ENCODE assay signal across 2 cellular contexts in the genomic region with DNA sequence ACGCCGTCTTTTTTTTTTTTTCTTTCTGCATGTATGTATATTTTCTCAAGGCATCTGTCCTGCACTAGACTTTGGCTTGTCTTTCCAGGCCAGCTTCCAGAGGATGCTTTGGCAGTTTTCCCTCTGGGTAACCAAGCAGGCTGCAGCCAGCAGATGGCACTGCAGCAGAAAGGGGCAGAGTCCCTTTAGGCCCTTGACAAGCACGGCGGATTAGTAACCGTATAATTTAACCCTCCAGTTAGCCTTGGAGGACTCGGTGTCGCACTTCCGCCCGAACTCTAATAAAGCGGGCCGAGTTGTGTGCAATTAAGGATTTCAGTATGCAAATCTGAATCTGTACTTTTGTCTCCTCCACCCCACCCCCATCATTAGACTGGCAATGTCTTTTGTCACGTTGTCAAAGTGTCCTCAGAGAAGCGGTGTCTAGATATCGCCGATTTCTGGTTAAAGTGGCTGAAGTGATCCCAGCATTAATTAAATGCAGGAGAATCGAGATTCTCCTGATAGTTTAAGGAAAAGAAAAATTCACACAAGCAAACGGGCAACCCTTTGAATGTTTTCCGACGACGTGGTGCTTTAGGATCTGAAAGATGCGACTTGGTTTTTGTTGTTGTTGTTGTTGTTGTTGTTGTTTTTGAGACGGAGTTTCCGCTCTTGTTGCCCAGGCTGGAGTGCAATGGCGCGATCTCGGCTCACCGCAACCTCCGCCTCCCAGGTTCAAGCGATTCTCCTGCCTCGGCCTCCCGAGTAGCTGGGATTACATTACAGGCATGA.
TF ChIP-seq lines count a peak whose summit lies in the region.

No MANE protein-coding gene starts in this region.

TF ChIP-seq in SK-N-SH, 30 proteins besides CTCF, POLR2A, EP300 and RAD21 (continued from another document):
- TF ChIP-seq MAX (IDR thresholded peaks at IDR 0.05; ENCODE audit: low read depth) (no peak), SIN3A (IDR thresholded peaks at IDR 0.05; ENCODE audit: borderline replicate concordance, low read depth, low read length) (no peak), GABPA (IDR thresholded peaks at IDR 0.05; ENCODE audit: low read depth) (no peak), MXI1 (IDR thresholded peaks at IDR 0.05; ENCODE audit: low read depth, low read length) (no peak), TAF1 (IDR thresholded peaks at IDR 0.05; ENCODE audit: borderline replicate concordance, low read depth, low read length) (no peak), GATA2 (CRISPR knock-in tag; IDR thresholded peaks at IDR 0.05) (no peak), FOXM1 (IDR thresholded peaks at IDR 0.05; ENCODE audit: low read depth) (no peak), EZH2phosphoT487 (IDR thresholded peaks at IDR 0.05; ENCODE audit: borderline replicate concordance, low read depth) (no peak), FOXJ3 (CRISPR knock-in tag; IDR thresholded peaks at IDR 0.05) (no peak), JUND (IDR thresholded peaks at IDR 0.05) (no peak), POLR2AphosphoS5 (IDR thresholded peaks at IDR 0.05; ENCODE audit: low read depth, low read length) (no peak), SMC3 (IDR thresholded peaks at IDR 0.05; ENCODE audit: low read depth, low read length) (no peak; the same call in 1 of the 2 replicates), TEAD4 (IDR thresholded peaks at IDR 0.05; ENCODE audit: borderline replicate concordance, insufficient read depth) (no peak), CHD2 (IDR thresholded peaks at IDR 0.05; ENCODE audit: low read length, partially characterized antibody) (no peak), RFX5 (IDR thresholded peaks at IDR 0.05; ENCODE audit: low read length) (no peak), TCF12 (IDR thresholded peaks at IDR 0.05) (no peak)
- TF ChIP-seq, protein P1, sequence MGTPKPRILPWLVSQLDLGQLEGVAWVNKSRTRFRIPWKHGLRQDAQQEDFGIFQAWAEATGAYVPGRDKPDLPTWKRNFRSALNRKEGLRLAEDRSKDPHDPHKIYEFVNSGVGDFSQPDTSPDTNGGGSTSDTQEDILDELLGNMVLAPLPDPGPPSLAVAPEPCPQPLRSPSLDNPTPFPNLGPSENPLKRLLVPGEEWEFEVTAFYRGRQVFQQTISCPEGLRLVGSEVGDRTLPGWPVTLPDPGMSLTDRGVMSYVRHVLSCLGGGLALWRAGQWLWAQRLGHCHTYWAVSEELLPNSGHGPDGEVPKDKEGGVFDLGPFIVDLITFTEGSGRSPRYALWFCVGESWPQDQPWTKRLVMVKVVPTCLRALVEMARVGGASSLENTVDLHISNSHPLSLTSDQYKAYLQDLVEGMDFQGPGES (IDR thresholded peaks at IDR 0.05; ENCODE audit: low read depth, low read length), result no peak

TF ChIP-seq in SK-N-SH treated with all-trans-retinoic acid at 6 μM for 48 hours, 23 proteins besides CTCF, POLR2A, EP300 and RAD21 (continued from another document):
- TF ChIP-seq OSR1 (CRISPR knock-in tag; IDR thresholded peaks at IDR 0.05) (no peak), ZC3H10 (CRISPR knock-in tag; IDR thresholded peaks at IDR 0.05) (no peak), ISL1 (CRISPR knock-in tag; IDR thresholded peaks at IDR 0.05) (no peak), ZNF70 (CRISPR knock-in tag; IDR thresholded peaks at IDR 0.05) (no peak), ZNF565 (CRISPR knock-in tag; conservative IDR thresholded peaks at IDR 0.05; ENCODE audit: low read depth) (no peak), SNAI2 (CRISPR knock-in tag; IDR thresholded peaks at IDR 0.05) (no peak), CSDC2 (CRISPR knock-in tag; IDR thresholded peaks at IDR 0.05) (no peak), RARB (CRISPR knock-in tag; IDR thresholded peaks at IDR 0.05) (no peak), CREB5 (CRISPR knock-in tag; IDR thresholded peaks at IDR 0.05; ENCODE audit: low read depth) (no peak), ZFP30 (CRISPR knock-in tag; IDR thresholded peaks at IDR 0.05) (no peak), TOX (CRISPR knock-in tag; IDR thresholded peaks at IDR 0.05; ENCODE audit: borderline replicate concordance) (no peak)
- TF ChIP-seq, protein P2, sequence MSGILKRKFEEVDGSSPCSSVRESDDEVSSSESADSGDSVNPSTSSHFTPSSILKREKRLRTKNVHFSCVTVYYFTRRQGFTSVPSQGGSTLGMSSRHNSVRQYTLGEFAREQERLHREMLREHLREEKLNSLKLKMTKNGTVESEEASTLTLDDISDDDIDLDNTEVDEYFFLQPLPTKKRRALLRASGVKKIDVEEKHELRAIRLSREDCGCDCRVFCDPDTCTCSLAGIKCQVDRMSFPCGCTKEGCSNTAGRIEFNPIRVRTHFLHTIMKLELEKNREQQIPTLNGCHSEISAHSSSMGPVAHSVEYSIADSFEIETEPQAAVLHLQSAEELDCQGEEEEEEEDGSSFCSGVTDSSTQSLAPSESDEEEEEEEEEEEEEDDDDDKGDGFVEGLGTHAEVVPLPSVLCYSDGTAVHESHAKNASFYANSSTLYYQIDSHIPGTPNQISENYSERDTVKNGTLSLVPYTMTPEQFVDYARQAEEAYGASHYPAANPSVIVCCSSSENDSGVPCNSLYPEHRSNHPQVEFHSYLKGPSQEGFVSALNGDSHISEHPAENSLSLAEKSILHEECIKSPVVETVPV (CRISPR knock-in tag; IDR thresholded peaks at IDR 0.05), result no peak
- TF ChIP-seq, protein P3, sequence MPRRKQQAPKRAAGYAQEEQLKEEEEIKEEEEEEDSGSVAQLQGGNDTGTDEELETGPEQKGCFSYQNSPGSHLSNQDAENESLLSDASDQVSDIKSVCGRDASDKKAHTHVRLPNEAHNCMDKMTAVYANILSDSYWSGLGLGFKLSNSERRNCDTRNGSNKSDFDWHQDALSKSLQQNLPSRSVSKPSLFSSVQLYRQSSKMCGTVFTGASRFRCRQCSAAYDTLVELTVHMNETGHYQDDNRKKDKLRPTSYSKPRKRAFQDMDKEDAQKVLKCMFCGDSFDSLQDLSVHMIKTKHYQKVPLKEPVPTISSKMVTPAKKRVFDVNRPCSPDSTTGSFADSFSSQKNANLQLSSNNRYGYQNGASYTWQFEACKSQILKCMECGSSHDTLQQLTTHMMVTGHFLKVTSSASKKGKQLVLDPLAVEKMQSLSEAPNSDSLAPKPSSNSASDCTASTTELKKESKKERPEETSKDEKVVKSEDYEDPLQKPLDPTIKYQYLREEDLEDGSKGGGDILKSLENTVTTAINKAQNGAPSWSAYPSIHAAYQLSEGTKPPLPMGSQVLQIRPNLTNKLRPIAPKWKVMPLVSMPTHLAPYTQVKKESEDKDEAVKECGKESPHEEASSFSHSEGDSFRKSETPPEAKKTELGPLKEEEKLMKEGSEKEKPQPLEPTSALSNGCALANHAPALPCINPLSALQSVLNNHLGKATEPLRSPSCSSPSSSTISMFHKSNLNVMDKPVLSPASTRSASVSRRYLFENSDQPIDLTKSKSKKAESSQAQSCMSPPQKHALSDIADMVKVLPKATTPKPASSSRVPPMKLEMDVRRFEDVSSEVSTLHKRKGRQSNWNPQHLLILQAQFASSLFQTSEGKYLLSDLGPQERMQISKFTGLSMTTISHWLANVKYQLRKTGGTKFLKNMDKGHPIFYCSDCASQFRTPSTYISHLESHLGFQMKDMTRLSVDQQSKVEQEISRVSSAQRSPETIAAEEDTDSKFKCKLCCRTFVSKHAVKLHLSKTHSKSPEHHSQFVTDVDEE (CRISPR knock-in tag; IDR thresholded peaks at IDR 0.05), result no peak
